In the genomic region with DNA sequence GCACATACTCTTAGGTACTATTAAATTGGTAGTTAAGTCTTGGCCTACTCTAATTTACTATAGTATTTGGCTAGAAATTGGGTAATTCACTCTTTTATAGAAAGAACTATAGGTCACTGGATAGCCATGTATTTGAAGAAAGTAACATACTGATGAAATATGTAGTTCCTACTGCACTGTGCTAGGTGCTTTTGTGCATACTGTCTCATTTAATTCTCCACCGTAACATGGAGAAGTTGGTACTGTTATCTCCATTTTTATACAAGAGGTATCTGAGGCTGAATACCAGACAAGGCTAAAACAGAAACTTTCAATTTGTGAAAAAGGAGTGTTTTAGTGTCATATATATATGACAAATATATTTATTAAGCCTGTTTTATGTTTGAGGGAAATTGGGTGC, we compare ENCODE assay signal across 19 cellular contexts. TPM values are rescaled to one million over a fixed set of nuclear protein-coding genes. Genes with fewer than 3 reads are reported as not detected.
DNase-seq lines count a peak whose midpoint lies in the region; ATAC-seq, FAIRE-seq and TF ChIP-seq lines count a peak whose summit lies in the region.
"Had no signal": no experiment of that assay in that cellular context is flagged by ENCODE, and none has a peak within 500 bp of the region (broad histone marks: within the 10 kb centered on the region; RNA-seq: fewer than 3 reads in every experiment).

No MANE protein-coding gene starts in this region.

- no peak overlapping the region for H3K56ac ChIP-seq in IMR-90 (ENCODE audit: extremely low read depth, insufficient read depth, low read length)

- peak overlapping the region; percentile 84 for H3K27ac Mint-ChIP-seq in activated T-helper 17 cell treated with anti-CD3 and anti-CD28 coated beads, Interleukin-2, amount 50 U/mL, for 72 hours
- H3K27ac Mint-ChIP-seq: naive thymus-derived CD8-positive, alpha-beta T cell; type B pancreatic cell had no signal

- no peak for TF ChIP-seq RAD21 in IMR-90 (IDR thresholded peaks at IDR 0.05; ENCODE audit: low read length)

- no peak overlapping the region for H3K14ac ChIP-seq in IMR-90 (replicated peaks; ENCODE audit: low read depth, low read length)

- H3K36me3 Mint-ChIP-seq in activated T-helper 17 cell treated with anti-CD3 and anti-CD28 coated beads, Interleukin-2, amount 50 U/mL, for 72 hours (ENCODE audit: low read depth): no peaks in the 10 kb centered on the region
- H3K36me3 Mint-ChIP-seq: activated naive CD4-positive, alpha-beta T cell treated with anti-CD3 and anti-CD28 coated beads, Interleukin-2, amount 50 U/mL, for 72 hours; naive thymus-derived CD8-positive, alpha-beta T cell; type B pancreatic cell had no signal

- H2AK9ac ChIP-seq in IMR-90 (replicated peaks; ENCODE audit: low read depth, low read length, poor library complexity): no peak overlapping the region

- CTCF ChIA-PET in IMR-90 (lab: Yijun Ruan, JAX): no interaction called here

- no peak for FAIRE-seq in keratinocyte (lab: Jason Lieb, UNC)
- FAIRE-seq: colon had no signal

- no peak overlapping the region for H2BK120ac ChIP-seq in IMR-90 (ENCODE audit: low read depth, low read length)

- in situ Hi-C loops in IMR-90 (cut with MboI; ENCODE audit: low sequenced_read_pairs): no loop called here

- no peak overlapping the region for H2AFZ ChIP-seq in IMR-90 (replicated peaks; ENCODE audit: low read length, poor library complexity)
- no peak overlapping the region for H2AFZ ChIP-seq in keratinocyte (ENCODE audit: control insufficient read depth, low read length)

- no peak overlapping the region for H3K23ac ChIP-seq in IMR-90 (ENCODE audit: low read depth, low read length)

- peaks cover 3 to 16% of the 10 kb centered on the region in 2 experiments; a peak in 3 of 4 replicates for H3K79me1 ChIP-seq in IMR-90 (ENCODE audit: low read depth in 1 of 2, low read length in 2 of 2)

- H3K4ac ChIP-seq in IMR-90 (ENCODE audit: low read depth, low read length): no peak overlapping the region

- peak overlapping the region in 1 of 2 experiments; percentile 51; a peak in 1 of 4 replicates for H4K8ac ChIP-seq in IMR-90 (ENCODE audit: low read depth in 2 of 2, low read length in 2 of 2)

- H3K27me3 ChIP-seq in IMR-90 (ENCODE audit: control insufficient read depth, insufficient read depth, low read length) (no peaks in the 10 kb centered on the region), keratinocyte (ENCODE audit: control insufficient read depth, extremely low read depth, insufficient read depth, low read length) (no peaks in the 10 kb centered on the region), skeletal muscle tissue (ENCODE audit: control insufficient read depth in 3 of 3, insufficient read depth in 3 of 3, low read length in 3 of 3) (no peaks in the 10 kb centered on the region), left lung (no peaks in the 10 kb centered on the region)
- H3K27me3 ChIP-seq: spleen, stomach had no signal

- no peak for DNase-seq in IMR-90
- no peak for DNase-seq in keratinocyte (ENCODE audit: low read depth, low spot score)
- no peak for DNase-seq in EL
- no peak for DNase-seq in left lung
- DNase-seq in hippocampal formation (lab: John Stamatoyannopoulos, UW): no peak
- DNase-seq: AML-193; DMS79; endodermal cell; H7; islet precursor cell; naive thymus-derived CD8-positive, alpha-beta T cell; spleen; stomach had no signal

- no peak for TF ChIP-seq POLR2A in IMR-90 (IDR thresholded peaks at IDR 0.05; ENCODE audit: low read depth, low read length)

- H3K4me2 ChIP-seq in IMR-90 (ENCODE audit: low read depth, low read length): no peak overlapping the region
- peak overlapping the region; percentile 74 for H3K4me2 ChIP-seq in keratinocyte (ENCODE audit: control insufficient read depth, extremely low read depth, insufficient read depth, low read depth, low read length)

- no peak overlapping the region for H3K4me3 ChIP-seq in IMR-90 (ENCODE audit: insufficient read depth, low read depth, low read length)
- H3K4me3 ChIP-seq in keratinocyte (ENCODE audit: control insufficient read depth in 2 of 3, extremely low read depth in 1 of 3, insufficient read depth in 2 of 3, low read depth in 1 of 3, low read length in 3 of 3): no peak overlapping the region
- H3K4me3 ChIP-seq in skeletal muscle tissue (ENCODE audit: low read length in 3 of 3): no peak overlapping the region
- H3K4me3 ChIP-seq in left lung: no peak overlapping the region
- H3K4me3 ChIP-seq: lung, spleen, stomach had no signal

- peak overlapping the region; percentile 43 for H2BK5ac ChIP-seq in IMR-90 (ENCODE audit: low read depth, low read length, poor library complexity, severe bottlenecking)

- peaks cover 96% of the 10 kb centered on the region for H3K79me2 ChIP-seq in keratinocyte (ENCODE audit: control insufficient read depth, insufficient read depth, low read length)

- H4K20me1 ChIP-seq in IMR-90 (ENCODE audit: insufficient read depth, low read length) (no peaks in the 10 kb centered on the region; the same call in 1 of the 2 replicates), keratinocyte (ENCODE audit: control insufficient read depth, extremely low read depth, insufficient read depth, low read length) (peaks cover 3% of the 10 kb centered on the region)

- peak overlapping the region; percentile 50 for H3K4me3 Mint-ChIP-seq in activated T-helper 17 cell treated with anti-CD3 and anti-CD28 coated beads, Interleukin-2, amount 50 U/mL, for 72 hours
- H3K4me3 Mint-ChIP-seq: endodermal cell; naive thymus-derived CD8-positive, alpha-beta T cell had no signal

- H2BK15ac ChIP-seq in IMR-90 (ENCODE audit: low read depth, low read length): no peak overlapping the region; the same call in 2 of the 3 replicates

- H4K91ac ChIP-seq in IMR-90 (ENCODE audit: insufficient read depth, low read depth, low read length): no peak overlapping the region

- BruUV-seq in IMR-90 (replicated peaks; lab: Mats Ljungman, UMichigan): no TSS peak

- no peak overlapping the region for H2AK5ac ChIP-seq in IMR-90 (ENCODE audit: low read depth, low read length)

- TF ChIP-seq CTCF in IMR-90 (conservative IDR thresholded peaks at IDR 0.05; ENCODE audit: low read depth, low read length): no peak
- TF ChIP-seq CTCF in keratinocyte (optimal IDR thresholded peaks at IDR 0.05 in 1 of 3, IDR thresholded peaks at IDR 0.05 in 1 of 3, conservative IDR thresholded peaks at IDR 0.05 in 1 of 3; ENCODE audit: extremely low read depth in 1 of 3, insufficient read depth in 2 of 3, low read length in 3 of 3): no peak
- no peak for TF ChIP-seq CTCF in left lung (IDR thresholded peaks at IDR 0.05)

- no peak overlapping the region; the same call in 1 of the 2 replicates for H4K5ac ChIP-seq in IMR-90 (ENCODE audit: low read depth, low read length)

- POLR2A ChIA-PET in IMR-90 (lab: Charles Lee; ENCODE audit: unreplicated experiment): no interaction called here

- H3K9ac ChIP-seq in IMR-90 (ENCODE audit: low read depth, low read length): no peak overlapping the region
- no peak overlapping the region for H3K9ac ChIP-seq in keratinocyte (ENCODE audit: control insufficient read depth, extremely low read depth, insufficient read depth, low read length)
- H3K9ac ChIP-seq in skeletal muscle tissue (ENCODE audit: low read depth in 1 of 3, low read length in 3 of 3): no peak overlapping the region

- H2BK20ac ChIP-seq in IMR-90 (ENCODE audit: low read depth, low read length): no peak overlapping the region

- dilution Hi-C loops in IMR-90 (cut with HindIII; ENCODE audit: low sequenced_read_pairs, unreplicated experiment): no loop called here
- dilution Hi-C loops in keratinocyte (cut with MboI; ENCODE audit: extremely low pct_ligation_motif_present, low sequenced_read_pairs): no loop called here

- no peak overlapping the region for H3K18ac ChIP-seq in IMR-90 (ENCODE audit: low read depth, low read length)

- H3K27me3 Mint-ChIP-seq in activated T-helper 17 cell treated with anti-CD3 and anti-CD28 coated beads, Interleukin-2, amount 50 U/mL, for 72 hours: no peaks in the 10 kb centered on the region
- H3K27me3 Mint-ChIP-seq: type B pancreatic cell had no signal

- H3K27ac ChIP-seq in IMR-90 (ENCODE audit: insufficient read depth, low read length) (no peak overlapping the region), keratinocyte (ENCODE audit: control insufficient read depth, insufficient read depth, low read length) (peak overlapping the region; percentile 66), skeletal muscle tissue (ENCODE audit: low read depth, low read length) (peak overlapping the region; percentile 56), left lung (peak overlapping the region in 1 of 2 donors; percentile 1)
- H3K27ac ChIP-seq: spleen had no signal

- H3K4me1 Mint-ChIP-seq in activated T-helper 17 cell treated with anti-CD3 and anti-CD28 coated beads, Interleukin-2, amount 50 U/mL, for 72 hours: peaks cover 27% of the 10 kb centered on the region
- H3K4me1 Mint-ChIP-seq: naive thymus-derived CD8-positive, alpha-beta T cell had no signal

- H3K9me1 ChIP-seq in IMR-90 (ENCODE audit: insufficient read depth, low read length): peaks cover 2% of the 10 kb centered on the region; the same call in 1 of the 2 replicates
- no peaks in the 10 kb centered on the region for H3K9me1 ChIP-seq in keratinocyte (ENCODE audit: control insufficient read depth, extremely low read depth, insufficient read depth, low read length)

- H3K36me3 ChIP-seq in IMR-90 (ENCODE audit: control insufficient read depth, insufficient read depth, low read length): no peaks in the 10 kb centered on the region
- no peaks in the 10 kb centered on the region for H3K36me3 ChIP-seq in keratinocyte (ENCODE audit: control insufficient read depth in 2 of 2, extremely low read depth in 1 of 2, insufficient read depth in 2 of 2, low read length in 2 of 2)
- no peaks in the 10 kb centered on the region for H3K36me3 ChIP-seq in skeletal muscle tissue (ENCODE audit: control insufficient read depth in 3 of 3, insufficient read depth in 3 of 3, low read length in 3 of 3)
- no peaks in the 10 kb centered on the region for H3K36me3 ChIP-seq in left lung
- H3K36me3 ChIP-seq: spleen, stomach had no signal

- H3K4me1 ChIP-seq in IMR-90 (ENCODE audit: control insufficient read depth, insufficient read depth, low read length) (no peaks in the 10 kb centered on the region), keratinocyte (ENCODE audit: control insufficient read depth, extremely low read depth, insufficient read depth, low read length) (peaks cover 34% of the 10 kb centered on the region), skeletal muscle tissue (ENCODE audit: control insufficient read depth in 3 of 3, insufficient read depth in 3 of 3, low read length in 3 of 3) (peaks cover 3 to 9% (median 6%) of the 10 kb centered on the region in 3 donors), left lung (peaks cover 16 to 30% of the 10 kb centered on the region in 2 donors)

- no CpG with 5 or more reads among the region's 1 CpG for WGBS in IMR-90 (ENCODE audit: extremely low coverage in 2 of 2, insufficient read length in 1 of 2), 2 experiments

- H3K9me3 ChIP-seq in IMR-90 (ENCODE audit: control insufficient read depth, insufficient read depth, low read length) (no peaks in the 10 kb centered on the region), keratinocyte (ENCODE audit: control insufficient read depth, low read depth, low read length) (no peaks in the 10 kb centered on the region), skeletal muscle tissue (ENCODE audit: control insufficient read depth in 3 of 3, low read length in 3 of 3) (no peaks in the 10 kb centered on the region), left lung (no peaks in the 10 kb centered on the region)
- H3K9me3 ChIP-seq: spleen, stomach had no signal

- intact Hi-C loops in IMR-90 (cut with micrococcal nuclease) (no loop called here), left lung (cut with DNase I) (no loop called here)

- H3K9me3 Mint-ChIP-seq in activated T-helper 17 cell treated with anti-CD3 and anti-CD28 coated beads, Interleukin-2, amount 50 U/mL, for 72 hours: no peaks in the 10 kb centered on the region
- H3K9me3 Mint-ChIP-seq: endodermal cell, type B pancreatic cell had no signal

- ATAC-seq in IMR-90 (ENCODE audit: low read depth) (no peak), left lung (no peak)
- ATAC-seq in activated T-helper 17 cell treated with anti-CD3 and anti-CD28 coated beads, Interleukin-2, amount 50 U/mL, for 72 hours (replicated peaks): no peak
- ATAC-seq: naive thymus-derived CD8-positive, alpha-beta T cell had no signal

RNA-seq across cellular contexts. Expression of gene AFDN, which starts 29.8 kb away (rescaled TPM):
- 20.8 and 23.3 TPM in 2 replicates for total RNA-seq in IMR-90 (2012; rRNA removed)
- 11.6 and 12.4 TPM in 2 replicates for polyA plus RNA-seq in IMR-90 (2012; rRNA removed)
- 3.8 and 5.4 TPM in 2 replicates for polyA plus RNA-seq in IMR-90 (2012; cell fraction: cytosol; rRNA removed)
- 13.6 and 53.3 TPM in 2 replicates for polyA plus RNA-seq in IMR-90 (2012; cell fraction: nucleus; rRNA removed; ENCODE audit: low replicate concordance)
- total RNA-seq in activated T-helper 17 cell treated with anti-CD3 and anti-CD28 coated beads, Interleukin-2, amount 50 U/mL, for 72 hours: 100 to 1,000 TPM in 1 of 2 donors, 10 to 100 TPM in 1; 56.3 to 107 TPM
- 36.4 to 46.5 TPM (median 40.7 TPM) in 3 replicates for polyA plus RNA-seq in keratinocyte
- polyA plus RNA-seq in keratinocyte (2011; ENCODE audit: low read depth): 289 TPM
- polyA plus RNA-seq in keratinocyte (2011; cell fraction: cytosol; rRNA removed): 23.4 and 24.1 TPM in 2 replicates
- 96.3 and 122 TPM in 2 replicates for polyA plus RNA-seq in keratinocyte (2011; cell fraction: nucleus; rRNA removed)
- 46.0 and 83.8 TPM in 2 replicates for polyA plus RNA-seq in keratinocyte (2012; ENCODE audit: low replicate concordance)
- 42.2 to 120 TPM (median 58.9 TPM) in 3 replicates for polyA minus RNA-seq in keratinocyte
- 37.8 TPM for polyA minus RNA-seq in keratinocyte (2011; cell fraction: cytosol; rRNA and poly(A)+ RNA removed)
- 119 and 181 TPM in 2 replicates for polyA minus RNA-seq in keratinocyte (2011; cell fraction: nucleus; rRNA and poly(A)+ RNA removed)
- 40.7 TPM for total RNA-seq in skeletal muscle tissue
- 100 to 1,000 TPM; 137 to 149 TPM for total RNA-seq in left lung
